In genomic region chr10:116626815-116627214, GRCh38 we compare ENCODE assay signal across 17 cellular contexts. TPM values are rescaled to one million over a fixed set of nuclear protein-coding genes. Genes with fewer than 3 reads are reported as not detected.
DNase-seq lines count a peak whose midpoint lies in the region; ATAC-seq and TF ChIP-seq lines count a peak whose summit lies in the region.
"Had no signal": no experiment of that assay in that cellular context is flagged by ENCODE, and none has a peak within 500 bp of the region (broad histone marks: within the 10 kb centered on the region; RNA-seq: fewer than 3 reads in every experiment).

No MANE protein-coding gene starts in this region.

- intact Hi-C loops in Right ventricle myocardium superior (cut with DNase I) (no loop called here), body of pancreas (cut with DNase I) (no loop called here), dorsolateral prefrontal cortex (cut with DNase I) (loop anchor here in 1 of 2 donors (5.0 kb wide), 1 partner anchor 165 kb away; no protein-coding TSS in a partner anchor)
- intact Hi-C loops in activated CD4-positive, alpha-beta memory T cell treated with anti-CD3 and anti-CD28 coated beads for 36 hours (cut with micrococcal nuclease), result no loop called here

- 17 to 35% methylated on average over 7 to 9 of the region's 9 CpGs for WGBS in body of pancreas, 2 donors

- POLR2A ChIA-PET in activated CD4-positive, alpha-beta memory T cell treated with anti-CD3 and anti-CD28 coated beads for 36 hours (lab: Charles Lee), result no interaction called here

- no peaks in the 10 kb centered on the region for H3K9me3 Mint-ChIP-seq in activated CD4-positive, alpha-beta memory T cell treated with anti-CD3 and anti-CD28 coated beads for 36 hours
- H3K9me3 Mint-ChIP-seq: H9 had no signal

- peaks cover 18% of the 10 kb centered on the region for H3K27me3 Mint-ChIP-seq in activated CD4-positive, alpha-beta memory T cell treated with anti-CD3 and anti-CD28 coated beads for 36 hours

- DNase-seq in right atrium auricular region (ENCODE audit: low spot score), result peak; percentile 13
- DNase-seq in Right ventricle myocardium superior, result no peak
- DNase-seq in body of pancreas, result peak in 2 of 4 donors; percentile 35 to 37
- peak; percentile 50 for DNase-seq in osteoblast (ENCODE audit: insufficient read length, low spot score, missing footprints)
- DNase-seq in activated naive CD4-positive, alpha-beta T cell treated with anti-CD3 and anti-CD28 coated beads, Interleukin-2, amount 50 U/mL, for 16 hours, result no peak
- DNase-seq in dorsolateral prefrontal cortex, result no peak
- no peak for DNase-seq in activated CD4-positive, alpha-beta memory T cell treated with anti-CD3 and anti-CD28 coated beads for 36 hours
- DNase-seq: AML-193; CD8-positive, alpha-beta memory T cell; GF-D8; KBM-7 had no signal

- no peak overlapping the region for H3K4me3 Mint-ChIP-seq in activated CD4-positive, alpha-beta memory T cell treated with anti-CD3 and anti-CD28 coated beads for 36 hours
- H3K4me3 Mint-ChIP-seq: CD8-positive, alpha-beta memory T cell had no signal

- no peak overlapping the region for H3K27ac Mint-ChIP-seq in activated CD4-positive, alpha-beta memory T cell treated with anti-CD3 and anti-CD28 coated beads for 36 hours
- H3K27ac Mint-ChIP-seq: CD8-positive, alpha-beta memory T cell; H9 had no signal

- CTCF ChIA-PET in activated CD4-positive, alpha-beta memory T cell treated with anti-CD3 and anti-CD28 coated beads for 36 hours (lab: Charles Lee), result no interaction called here

- H3K27me3 ChIP-seq in right atrium auricular region (no peaks in the 10 kb centered on the region), body of pancreas (no peaks in the 10 kb centered on the region), osteoblast (ENCODE audit: insufficient read depth, low read length) (no peaks in the 10 kb centered on the region), dorsolateral prefrontal cortex (peaks cover 0 to 51% (median 19%) of the 10 kb centered on the region in 45 donors)
- H3K27me3 ChIP-seq: BLaER1 had no signal

- no peak overlapping the region for H3K27ac ChIP-seq in right atrium auricular region
- peak overlapping the region in 3 of 4 donors; percentile 63 to 97 (median 89) for H3K27ac ChIP-seq in body of pancreas
- no peak overlapping the region for H3K27ac ChIP-seq in osteoblast (ENCODE audit: low read depth, low read length)
- H3K27ac ChIP-seq in dorsolateral prefrontal cortex, result no peak overlapping the region
- H3K27ac ChIP-seq: 22Rv1, BLaER1, GM23248, HL-60 had no signal

- no peak for ATAC-seq in Right ventricle myocardium superior (ENCODE audit: poor library complexity)
- ATAC-seq in body of pancreas, result no peak
- no peak for ATAC-seq in HG02884 (IDR thresholded peaks at IDR 0.05; ENCODE audit: unreplicated experiment)

- H3K4me3 ChIP-seq in right atrium auricular region (no peak overlapping the region), body of pancreas (no peak overlapping the region), osteoblast (ENCODE audit: insufficient read depth, low read length) (no peak overlapping the region), dorsolateral prefrontal cortex (no peak overlapping the region)
- H3K4me3 ChIP-seq: BLaER1, GM23248 had no signal

- H3K9me3 ChIP-seq in right atrium auricular region (no peaks in the 10 kb centered on the region), body of pancreas (no peaks in the 10 kb centered on the region), osteoblast (ENCODE audit: low read depth, low read length) (no peaks in the 10 kb centered on the region)

- H2AFZ ChIP-seq in osteoblast (ENCODE audit: low read length), result no peak overlapping the region
- H2AFZ ChIP-seq: GM23248 had no signal

- H3K4me1 ChIP-seq in right atrium auricular region (no peaks in the 10 kb centered on the region), body of pancreas (peaks cover 56% of the 10 kb centered on the region), osteoblast (ENCODE audit: insufficient read depth, low read length) (no peaks in the 10 kb centered on the region)
- H3K4me1 ChIP-seq: BLaER1 had no signal

- TF ChIP-seq CTCF in right atrium auricular region (IDR thresholded peaks at IDR 0.05) (no peak), body of pancreas (IDR thresholded peaks at IDR 0.05) (no peak), osteoblast (IDR thresholded peaks at IDR 0.05; ENCODE audit: extremely low read depth, low read depth, low read length) (no peak), dorsolateral prefrontal cortex (IDR thresholded peaks at IDR 0.05 in 54 of 56, conservative IDR thresholded peaks at IDR 0.05 in 2 of 56; ENCODE audit: low read depth in 1 of 56, partially characterized antibody in 56 of 56) (no peak)

- H3K79me2 ChIP-seq in osteoblast (ENCODE audit: insufficient read depth, low read length), result no peaks in the 10 kb centered on the region

- H3K4me2 ChIP-seq in osteoblast (ENCODE audit: insufficient read depth, low read length), result no peak overlapping the region
- H3K4me2 ChIP-seq: BLaER1 had no signal

- no peaks in the 10 kb centered on the region for H3K36me3 Mint-ChIP-seq in activated CD4-positive, alpha-beta memory T cell treated with anti-CD3 and anti-CD28 coated beads for 36 hours
- H3K36me3 Mint-ChIP-seq: CD8-positive, alpha-beta memory T cell had no signal

- no peaks in the 10 kb centered on the region for H3K4me1 Mint-ChIP-seq in activated CD4-positive, alpha-beta memory T cell treated with anti-CD3 and anti-CD28 coated beads for 36 hours (ENCODE audit: low read depth)
- H3K4me1 Mint-ChIP-seq: CD8-positive, alpha-beta memory T cell had no signal

- no peaks in the 10 kb centered on the region for H4K20me1 ChIP-seq in osteoblast (ENCODE audit: insufficient read depth, low read length)
- H4K20me1 ChIP-seq: BLaER1 had no signal

- H3K36me3 ChIP-seq in right atrium auricular region, result no peaks in the 10 kb centered on the region
- no peaks in the 10 kb centered on the region for H3K36me3 ChIP-seq in body of pancreas (replicated peaks in 1 of 2; ENCODE audit: insufficient read depth in 1 of 2, low read depth in 2 of 2)
- H3K36me3 ChIP-seq in osteoblast (ENCODE audit: insufficient read depth, low read length), result no peaks in the 10 kb centered on the region
- H3K36me3 ChIP-seq: BLaER1 had no signal

- TF ChIP-seq POLR2A in body of pancreas (IDR thresholded peaks at IDR 0.05), result peak in 1 of 3 donors; percentile 3

RNA-seq across cellular contexts. Expression of gene PNLIPRP2, which starts 6.1 kb away (rescaled TPM):
- not detected for total RNA-seq in right atrium auricular region
- not detected for total RNA-seq in Right ventricle myocardium superior
- total RNA-seq in body of pancreas, result 1,000 to 10,000 TPM in 1 of 2 donors, 100 to 1,000 TPM in 1; 455 to 2,069 TPM
- not detected in 2 replicates for total RNA-seq in osteoblast
- not detected for total RNA-seq in dorsolateral prefrontal cortex
- total RNA-seq in activated CD4-positive, alpha-beta memory T cell treated with anti-CD3 and anti-CD28 coated beads for 36 hours, result not detected
- total RNA-seq: CD8-positive, alpha-beta memory T cell; GM23248 had no signal

RNA-seq across cellular contexts. Expression of gene PNLIPRP1, which starts 36.1 kb away (rescaled TPM):
- not detected for total RNA-seq in right atrium auricular region
- not detected for total RNA-seq in Right ventricle myocardium superior
- 1,000 to 10,000 TPM; 3,318 to 4,534 TPM for total RNA-seq in body of pancreas
- not detected in 2 replicates for total RNA-seq in osteoblast
- not detected for total RNA-seq in dorsolateral prefrontal cortex
- total RNA-seq in activated CD4-positive, alpha-beta memory T cell treated with anti-CD3 and anti-CD28 coated beads for 36 hours, result not detected
- total RNA-seq: CD8-positive, alpha-beta memory T cell; GM23248; H9 had no signal

Comparison
In these comparisons a context has a peak if more than half of its experiments do, and no peak if none do; other contexts are left out.
1. DNase-seq: peak in right atrium auricular region (single experiment) and osteoblast (single experiment); none in Right ventricle myocardium superior (single experiment), activated naive CD4-positive, alpha-beta T cell treated with anti-CD3 and anti-CD28 coated beads, Interleukin-2, amount 50 U/mL, for 16 hours (single experiment), dorsolateral prefrontal cortex (0 of 10) and activated CD4-positive, alpha-beta memory T cell treated with anti-CD3 and anti-CD28 coated beads for 36 hours (single experiment).
2. H3K27ac ChIP-seq: peak in body of pancreas (3 of 4); none in right atrium auricular region (0 of 2), osteoblast (single experiment) and dorsolateral prefrontal cortex (0 of 59).
3. RNA of gene PNLIPRP2, which starts 6.1 kb away (total RNA-seq): 455 to 2,069 TPM in body of pancreas; not detected in right atrium auricular region, not detected in Right ventricle myocardium superior (single experiment), not detected in osteoblast, not detected in dorsolateral prefrontal cortex and not detected in activated CD4-positive, alpha-beta memory T cell treated with anti-CD3 and anti-CD28 coated beads for 36 hours; every median in the first group is over 100 times any median in the second.
4. RNA of gene PNLIPRP1, which starts 36.1 kb away (total RNA-seq): 3,318 to 4,534 TPM in body of pancreas; not detected in right atrium auricular region, not detected in Right ventricle myocardium superior (single experiment), not detected in osteoblast, not detected in dorsolateral prefrontal cortex and not detected in activated CD4-positive, alpha-beta memory T cell treated with anti-CD3 and anti-CD28 coated beads for 36 hours; every median in the first group is over 1,000 times any median in the second.